ENCODE assay signal across 19 cellular contexts in genomic region chr16:10355589-10355988, GRCh38. TPM values are rescaled to one million over a fixed set of nuclear protein-coding genes. Genes with fewer than 3 reads are reported as not detected.
DNase-seq lines count a peak whose midpoint lies in the region; ATAC-seq and TF ChIP-seq lines count a peak whose summit lies in the region.
"Had no signal": no experiment of that assay in that cellular context is flagged by ENCODE, and none has a peak within 500 bp of the region (broad histone marks: within the 10 kb centered on the region; RNA-seq: fewer than 3 reads in every experiment).

No MANE protein-coding gene starts in this region.

- H3K27ac Mint-ChIP-seq in GM23338: no peak overlapping the region
- H3K27ac Mint-ChIP-seq: B cell; CD4-positive, CD25-positive, alpha-beta regulatory T cell; CD8-positive, alpha-beta T cell had no signal

- no peaks in the 10 kb centered on the region for H3K9me2 ChIP-seq in GM23338 (ENCODE audit: insufficient read depth)

- 0 out of 2 replicates have a peak overlapping the region, but pooled peaks have one; percentile 14 for H2AFZ ChIP-seq in GM23338

- no peak overlapping the region for H3K4me3 Mint-ChIP-seq in GM23338
- H3K4me3 Mint-ChIP-seq: B cell; CD4-positive, CD25-positive, alpha-beta regulatory T cell; CD8-positive, alpha-beta T cell had no signal

- WGBS in testis, 2 donors: 67 to 94% methylated on average over 23 of the region's 23 CpGs

- H3K4me3 ChIP-seq in GM23338 (no peak overlapping the region), testis (peak overlapping the region; percentile 5 to 32)
- H3K4me3 ChIP-seq: BLaER1 had no signal

- H3K79me2 ChIP-seq in GM23338 (replicated peaks; ENCODE audit: insufficient read depth): no peaks in the 10 kb centered on the region

- H3K4me1 ChIP-seq in GM23338 (ENCODE audit: insufficient read depth): no peaks in the 10 kb centered on the region
- H3K4me1 ChIP-seq in testis: peaks cover 16% of the 10 kb centered on the region
- H3K4me1 ChIP-seq: BLaER1 had no signal

- H3F3A ChIP-seq in GM23338 (replicated peaks; ENCODE audit: low read depth): no peaks in the 10 kb centered on the region

- no peak overlapping the region for H3K27ac ChIP-seq in GM23338 (ENCODE audit: low read depth)
- peak overlapping the region; percentile 75 to 83 for H3K27ac ChIP-seq in testis
- H3K27ac ChIP-seq: 22Rv1, BLaER1, C4-2B had no signal

- no peaks in the 10 kb centered on the region for H4K20me1 ChIP-seq in GM23338 (replicated peaks; ENCODE audit: insufficient read depth)
- H4K20me1 ChIP-seq: BLaER1 had no signal

- H3K4me2 ChIP-seq in GM23338: no peak overlapping the region
- H3K4me2 ChIP-seq: BLaER1 had no signal

- ATAC-seq in GM23338 (no peak), HG02678 (IDR thresholded peaks at IDR 0.05; ENCODE audit: unreplicated experiment) (no peak)
- ATAC-seq: CD8-positive, alpha-beta T cell had no signal

- H3K9me3 ChIP-seq in testis: no peaks in the 10 kb centered on the region

- H3K9me3 Mint-ChIP-seq in GM23338: peaks cover 38% of the 10 kb centered on the region
- H3K9me3 Mint-ChIP-seq: CD4-positive, CD25-positive, alpha-beta regulatory T cell; CD8-positive, alpha-beta T cell had no signal

- H3K4me1 Mint-ChIP-seq in GM23338: no peaks in the 10 kb centered on the region
- H3K4me1 Mint-ChIP-seq: B cell; CD4-positive, CD25-positive, alpha-beta regulatory T cell had no signal

- no peaks in the 10 kb centered on the region for H3K27me3 Mint-ChIP-seq in GM23338 (ENCODE audit: insufficient read depth, low read depth, poor library complexity)
- H3K27me3 Mint-ChIP-seq: B cell had no signal

- no peak for TF ChIP-seq POLR2A in testis (IDR thresholded peaks at IDR 0.05)

- no peaks in the 10 kb centered on the region for H3K36me3 Mint-ChIP-seq in GM23338 (ENCODE audit: low read depth)
- H3K36me3 Mint-ChIP-seq: CD4-positive, CD25-positive, alpha-beta regulatory T cell; CD8-positive, alpha-beta T cell had no signal

- no peaks in the 10 kb centered on the region for H3K36me3 ChIP-seq in GM23338 (ENCODE audit: insufficient read depth)
- H3K36me3 ChIP-seq in testis (ENCODE audit: low read depth, missing control alignments): no peaks in the 10 kb centered on the region

- DNase-seq in DMS53 (lab: John Stamatoyannopoulos, UW): peak; percentile 2
- DNase-seq in DMS53 treated with DMSO at 0.1 percent for 48 hours (lab: John Stamatoyannopoulos, UW; ENCODE audit: unreplicated experiment): no peak
- no peak for DNase-seq in GM23338 (ENCODE audit: low spot score)
- peak; percentile 84 for DNase-seq in mesenteric fat pad (ENCODE audit: low spot score)
- peak; percentile 44 for DNase-seq in testis
- no peak for DNase-seq in dermis blood vessel endothelial cell
- DNase-seq: Caco-2; CD4-positive, CD25-positive, alpha-beta regulatory T cell; DMS153; DMS79 treated with DMSO at 0.1 percent for 48 hours; GF-D8; H7; HCEC 1CT had no signal

- intact Hi-C loops in testis (cut with DNase I; ENCODE audit: low total_unique reads): no loop called here

- no peaks in the 10 kb centered on the region for H3K27me3 ChIP-seq in GM23338 (ENCODE audit: insufficient read depth)
- H3K27me3 ChIP-seq in testis: no peaks in the 10 kb centered on the region
- H3K27me3 ChIP-seq: BLaER1 had no signal

- TF ChIP-seq CTCF in GM23338 (conservative IDR thresholded peaks at IDR 0.05; ENCODE audit: low read depth in 2 of 2) (no peak), testis (IDR thresholded peaks at IDR 0.05) (no peak)

TF ChIP-seq in GM23338, 12 proteins besides CTCF, POLR2A, EP300 and RAD21 (continues in another document):
- no peak for TF ChIP-seq JUNB (IDR thresholded peaks at IDR 0.05; ENCODE audit: unreplicated experiment)
- no peak for TF ChIP-seq POLR2AphosphoS5 (IDR thresholded peaks at IDR 0.05; ENCODE audit: low read depth)
- TF ChIP-seq EZH2 (IDR thresholded peaks at IDR 0.05; ENCODE audit: low read depth, unreplicated experiment): no peak
- no peak for TF ChIP-seq ZNF114 (CRISPR knock-in tag; IDR thresholded peaks at IDR 0.05)
- TF ChIP-seq CREB1 (CRISPR knock-in tag; IDR thresholded peaks at IDR 0.05; ENCODE audit: low read depth): no peak
- no peak for TF ChIP-seq REST (IDR thresholded peaks at IDR 0.05; ENCODE audit: unreplicated experiment)
- no peak for TF ChIP-seq NANOG (IDR thresholded peaks at IDR 0.05; ENCODE audit: borderline replicate concordance)
- TF ChIP-seq EZH2phosphoT487 (IDR thresholded peaks at IDR 0.05; ENCODE audit: unreplicated experiment): no peak
- no peak for TF ChIP-seq ZNF331 (CRISPR knock-in tag; IDR thresholded peaks at IDR 0.05; ENCODE audit: low read depth)
- TF ChIP-seq ETS1 (IDR thresholded peaks at IDR 0.05): no peak
- TF ChIP-seq STAT1 (IDR thresholded peaks at IDR 0.05; ENCODE audit: unreplicated experiment): no peak

RNA-seq across cellular contexts. Expression of gene ATF7IP2, which starts 30.3 kb away (rescaled TPM):
- 27.9 and 30.4 TPM in 2 replicates for total RNA-seq in GM23338 (2014; rRNA removed; shearing (Covaris generic))
- 47.4 and 55.7 TPM in 2 replicates for polyA plus RNA-seq in GM23338 (2016; fragmentation: Nextera tagmentation; extraction: Ambion mirVana)
- 7.4 TPM for total RNA-seq in mesenteric fat pad
- total RNA-seq in testis: 100 to 1,000 TPM; 227 to 293 TPM
- polyA plus RNA-seq in testis (ENCODE audit: insufficient read depth, low read depth, low replicate concordance): 110 TPM
- total RNA-seq in dermis blood vessel endothelial cell: 9.2 and 17.9 TPM in 2 replicates

Comparison
In these comparisons a context has a peak if more than half of its experiments do, and no peak if none do; other contexts are left out.
1. DNase-seq: peak in DMS53 (single experiment), mesenteric fat pad (single experiment) and testis (single experiment); none in DMS53 treated with DMSO at 0.1 percent for 48 hours (single experiment), GM23338 (single experiment) and dermis blood vessel endothelial cell (single experiment).